8 cellular contexts compared by ENCODE assay signal in the genomic region with DNA sequence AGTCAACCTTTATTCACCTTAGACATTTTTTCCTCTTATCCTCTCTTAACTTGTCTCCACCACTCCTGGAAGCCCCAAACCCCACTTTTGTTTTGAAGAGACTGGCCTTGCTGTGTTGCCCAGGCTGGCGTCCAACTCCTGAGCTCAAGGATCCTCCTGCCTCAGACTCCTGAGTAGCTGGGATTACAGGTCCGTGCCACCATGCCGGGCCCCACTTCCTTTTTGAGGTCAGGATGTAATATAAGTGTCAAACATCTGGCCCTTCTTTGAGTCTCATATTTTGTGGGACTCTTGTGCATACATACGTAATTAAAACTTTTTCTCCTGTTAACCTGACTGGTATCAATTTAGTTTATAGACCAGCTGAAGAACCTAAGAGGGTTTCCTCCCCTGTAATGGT. TPM values are rescaled to one million over a fixed set of nuclear protein-coding genes. Genes with fewer than 3 reads are reported as not detected.
DNase-seq lines count a peak whose midpoint lies in the region; ATAC-seq and TF ChIP-seq lines count a peak whose summit lies in the region.

No MANE protein-coding gene starts in this region.

- peak overlapping the region; percentile 81 for H3K9ac ChIP-seq in Loucy (ENCODE audit: low read depth, low read length, poor library complexity, severe bottlenecking)

- H3K4me1 ChIP-seq in Loucy (ENCODE audit: insufficient read depth, low read length, poor library complexity, severe bottlenecking) (peaks cover 40% of the 10 kb centered on the region), neutrophil (ENCODE audit: control insufficient read depth in 1 of 2, insufficient read depth in 1 of 2, low read depth in 1 of 2, low read length in 1 of 2) (peaks cover 66 to 72% of the 10 kb centered on the region in 2 experiments)

- H3K79me2 ChIP-seq in Loucy (ENCODE audit: insufficient read depth, low read length): peaks cover 33% of the 10 kb centered on the region

- H4K20me1 ChIP-seq in Loucy (ENCODE audit: insufficient read depth, low read length, poor library complexity, severe bottlenecking): peaks cover 29% of the 10 kb centered on the region

- no peaks in the 10 kb centered on the region for H3K9me3 ChIP-seq in Loucy (ENCODE audit: insufficient read depth, low read depth, low read length)
- no peaks in the 10 kb centered on the region for H3K9me3 ChIP-seq in neutrophil

- peak overlapping the region; percentile 98 for H3K27ac ChIP-seq in neutrophil

- no peak overlapping the region for H2AFZ ChIP-seq in Loucy (ENCODE audit: low read length)

- peak; percentile 31 for DNase-seq in Daoy (ENCODE audit: low read depth)
- DNase-seq in activated T-helper 2 cell treated with anti-CD3 and anti-CD28 coated beads, Interferon-gamma antibody, Interleukin-2, Interleukin-4, amounts not matched to agents 10 μg/mL and 5 μg/mL and 100 μg/mL, durations not matched to agents 14 hours and 24 hours and 36 hours (ENCODE audit: low spot score): no peak
- no peak for DNase-seq in T1000 (lab: John Stamatoyannopoulos, UW)
- no peak for DNase-seq in AG08395 (ENCODE audit: low spot score)

- no peaks in the 10 kb centered on the region for H3K36me3 ChIP-seq in Loucy (ENCODE audit: insufficient read depth, low read length)
- no peaks in the 10 kb centered on the region for H3K36me3 ChIP-seq in neutrophil

- TF ChIP-seq CTCF in Loucy (conservative IDR thresholded peaks at IDR 0.05; ENCODE audit: low read length) (no peak), neutrophil (IDR thresholded peaks at IDR 0.05) (no peak)

- peaks cover 6% of the 10 kb centered on the region for H3F3A ChIP-seq in Loucy (ENCODE audit: low read depth)

- peaks cover 4% of the 10 kb centered on the region for H3K36me3 Mint-ChIP-seq in activated T-helper 2 cell treated with anti-CD3 and anti-CD28 coated beads, Interferon-gamma antibody, Interleukin-2, Interleukin-4, amounts not matched to agents 10 μg/mL and 5 μg/mL and 100 μg/mL, durations not matched to agents 14 hours and 24 hours and 36 hours (ENCODE audit: low read depth)

- H3K27me3 Mint-ChIP-seq in activated T-helper 2 cell treated with anti-CD3 and anti-CD28 coated beads, Interferon-gamma antibody, Interleukin-2, Interleukin-4, amounts not matched to agents 10 μg/mL and 5 μg/mL and 100 μg/mL, durations not matched to agents 14 hours and 24 hours and 36 hours (ENCODE audit: low read depth): no peaks in the 10 kb centered on the region

- H3K4me1 Mint-ChIP-seq in activated T-helper 2 cell treated with anti-CD3 and anti-CD28 coated beads, Interferon-gamma antibody, Interleukin-2, Interleukin-4, amounts not matched to agents 10 μg/mL and 5 μg/mL and 100 μg/mL, durations not matched to agents 14 hours and 24 hours and 36 hours (ENCODE audit: low read depth): peaks cover 48% of the 10 kb centered on the region

- peak overlapping the region; percentile 100 for H3K4me3 Mint-ChIP-seq in activated T-helper 2 cell treated with anti-CD3 and anti-CD28 coated beads, Interferon-gamma antibody, Interleukin-2, Interleukin-4, amounts not matched to agents 10 μg/mL and 5 μg/mL and 100 μg/mL, durations not matched to agents 14 hours and 24 hours and 36 hours (ENCODE audit: low read depth)

- H3K27me3 ChIP-seq in Loucy (ENCODE audit: insufficient read depth, low read length, poor library complexity, severe bottlenecking) (no peaks in the 10 kb centered on the region), neutrophil (no peaks in the 10 kb centered on the region)

- peak overlapping the region; percentile 85 for H3K4me2 ChIP-seq in Loucy (ENCODE audit: low read depth, low read length, poor library complexity, severe bottlenecking)

- ATAC-seq in GM21515 (IDR thresholded peaks at IDR 0.05; ENCODE audit: unreplicated experiment) (no peak), GM19035 (IDR thresholded peaks at IDR 0.05; ENCODE audit: unreplicated experiment) (no peak)

- no peaks in the 10 kb centered on the region for H3K9me3 Mint-ChIP-seq in activated T-helper 2 cell treated with anti-CD3 and anti-CD28 coated beads, Interferon-gamma antibody, Interleukin-2, Interleukin-4, amounts not matched to agents 10 μg/mL and 5 μg/mL and 100 μg/mL, durations not matched to agents 14 hours and 24 hours and 36 hours

- H3K4me3 ChIP-seq in Loucy (ENCODE audit: low read length, poor library complexity, severe bottlenecking) (peak overlapping the region; percentile 81), neutrophil (ENCODE audit: low read depth in 1 of 2, low read length in 1 of 2) (peak overlapping the region; percentile 92 to 93)

- intact Hi-C loops in activated T-helper 2 cell treated with anti-CD3 and anti-CD28 coated beads, Interferon-gamma antibody, Interleukin-2, Interleukin-4, amounts not matched to agents 10 μg/mL and 5 μg/mL and 100 μg/mL, durations not matched to agents 14 hours and 24 hours and 36 hours (cut with micrococcal nuclease): loop anchor here (1.0 to 10.0 kb wide), 4 partner anchors 168 to 1226 kb away; partner anchors contain the start of genes REV3L and RPF2

- peak overlapping the region; percentile 100 for H3K27ac Mint-ChIP-seq in activated T-helper 2 cell treated with anti-CD3 and anti-CD28 coated beads, Interferon-gamma antibody, Interleukin-2, Interleukin-4, amounts not matched to agents 10 μg/mL and 5 μg/mL and 100 μg/mL, durations not matched to agents 14 hours and 24 hours and 36 hours

- no peaks in the 10 kb centered on the region for H3K9me2 ChIP-seq in Loucy (replicated peaks; ENCODE audit: low read depth, low read length)

RNA-seq across cellular contexts. Expression of gene CDK19, which starts 1.4 kb away (rescaled TPM):
- total RNA-seq in Daoy (2014; rRNA removed; shearing (Covaris generic)): 8.2 and 10.2 TPM in 2 replicates
- total RNA-seq in activated T-helper 2 cell treated with anti-CD3 and anti-CD28 coated beads, Interferon-gamma antibody, Interleukin-2, Interleukin-4, amounts not matched to agents 10 μg/mL and 5 μg/mL and 100 μg/mL, durations not matched to agents 14 hours and 24 hours and 36 hours: 19.0 and 22.6 TPM in 2 replicates

RNA-seq across cellular contexts. Expression of gene AMD1, which starts 57.9 kb away (rescaled TPM):
- total RNA-seq in Daoy (2014; rRNA removed; shearing (Covaris generic)): 110 and 133 TPM in 2 replicates
- 111 TPM in 2 replicates for total RNA-seq in activated T-helper 2 cell treated with anti-CD3 and anti-CD28 coated beads, Interferon-gamma antibody, Interleukin-2, Interleukin-4, amounts not matched to agents 10 μg/mL and 5 μg/mL and 100 μg/mL, durations not matched to agents 14 hours and 24 hours and 36 hours
